ENCODE assay signal across 30 cellular contexts in the genomic region with DNA sequence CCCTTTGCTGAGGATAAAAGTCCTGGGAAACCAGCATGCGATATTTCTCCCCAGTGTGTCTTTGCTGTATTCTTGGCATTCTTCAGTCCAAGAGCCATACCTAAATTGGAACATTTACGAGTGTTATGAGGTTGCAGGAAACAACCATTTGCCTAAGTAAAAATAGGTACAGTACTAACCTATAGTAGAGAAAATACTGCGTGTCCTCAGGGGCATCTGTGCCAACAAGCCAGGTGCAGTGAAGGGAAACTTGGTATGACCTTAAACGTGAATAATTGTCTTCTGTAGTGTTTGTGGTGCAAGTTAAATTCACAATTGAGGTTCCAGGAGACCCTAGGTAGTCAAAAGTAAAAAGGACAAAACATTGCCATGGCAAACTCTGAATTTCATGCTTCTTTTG. TPM values are rescaled to one million over a fixed set of nuclear protein-coding genes. Genes with fewer than 3 reads are reported as not detected.
DNase-seq lines count a peak whose midpoint lies in the region; ATAC-seq, FAIRE-seq and TF ChIP-seq lines count a peak whose summit lies in the region.
"Had no signal": no experiment of that assay in that cellular context is flagged by ENCODE, and none has a peak within 500 bp of the region (broad histone marks: within the 10 kb centered on the region; RNA-seq: fewer than 3 reads in every experiment).

No MANE protein-coding gene starts in this region.

- H3K4me1 ChIP-seq in MM.1S (ENCODE audit: low read length) (peaks cover 29% of the 10 kb centered on the region), kidney (ENCODE audit: control insufficient read depth in 1 of 2, insufficient read depth in 1 of 2, low read depth in 1 of 2, low read length in 2 of 2) (no peaks in the 10 kb centered on the region)
- H3K4me1 ChIP-seq: SJSA1 had no signal

- H3K79me2 ChIP-seq in MM.1S (ENCODE audit: low read length), result no peaks in the 10 kb centered on the region

- H3K27ac ChIP-seq in MM.1S (ENCODE audit: low read length) (peak overlapping the region; percentile 73), kidney (ENCODE audit: low read depth in 2 of 2, low read length in 2 of 2) (no peak overlapping the region)
- H3K27ac ChIP-seq: HL-60, KMS-11, PC-9, SJSA1 had no signal

- H3K9me2 ChIP-seq in MM.1S (replicated peaks; ENCODE audit: insufficient read depth, low read length), result no peaks in the 10 kb centered on the region

- no peaks in the 10 kb centered on the region for H3K4me1 Mint-ChIP-seq in neural crest cell
- H3K4me1 Mint-ChIP-seq: T-cell had no signal

- ATAC-seq in GM18520 (IDR thresholded peaks at IDR 0.05; ENCODE audit: unreplicated experiment) (peak; percentile 55), HG02623 (IDR thresholded peaks at IDR 0.05; ENCODE audit: unreplicated experiment) (peak; percentile 32), HG03135 (IDR thresholded peaks at IDR 0.05; ENCODE audit: unreplicated experiment) (no peak)
- ATAC-seq: T-cell had no signal

- no peaks in the 10 kb centered on the region for H3K36me3 ChIP-seq in MM.1S (replicated peaks; ENCODE audit: insufficient read depth, low read length)
- no peaks in the 10 kb centered on the region for H3K36me3 ChIP-seq in kidney (ENCODE audit: control insufficient read depth in 1 of 2, insufficient read depth in 2 of 2, low read length in 2 of 2)
- no peaks in the 10 kb centered on the region for H3K36me3 ChIP-seq in H7 (replicated peaks; ENCODE audit: control insufficient read depth, insufficient read depth, low read length)
- H3K36me3 ChIP-seq: SJSA1 had no signal

- CTCF ChIA-PET in GM10248 (lab: Yijun Ruan, JAX), result interaction anchor here (1.6 kb wide), 2 partner anchors 10 to 20 kb away, joined by 3 to 5 read pairs; no protein-coding TSS in a partner anchor

- peaks cover 4% of the 10 kb centered on the region for H3K27me3 Mint-ChIP-seq in neural crest cell (ENCODE audit: low read depth)

- H3K27ac Mint-ChIP-seq in neural crest cell (ENCODE audit: unreplicated experiment), result peak overlapping the region; percentile 9
- H3K27ac Mint-ChIP-seq: T-cell had no signal

- no peak for FAIRE-seq in kidney (lab: Jason Lieb, UNC)

- H3K9ac ChIP-seq in MM.1S (ENCODE audit: low read length) (peak overlapping the region; percentile 8; the same call in 1 of the 2 replicates), kidney (ENCODE audit: low read length in 2 of 2) (no peak overlapping the region)
- H3K9ac ChIP-seq: KMS-11 had no signal

- H3K27me3 ChIP-seq in MM.1S (replicated peaks; ENCODE audit: insufficient read depth, low read length) (no peaks in the 10 kb centered on the region), H7 (ENCODE audit: control insufficient read depth, insufficient read depth, low read length) (no peaks in the 10 kb centered on the region)
- H3K27me3 ChIP-seq: SJSA1 had no signal

- POLR2A ChIA-PET in GM10248 (lab: Yijun Ruan, JAX), result no interaction called here

- H3K4me3 ChIP-seq in MM.1S (ENCODE audit: low read length), result peak overlapping the region; percentile 34; the same call in 1 of the 2 replicates
- H3K4me3 ChIP-seq in kidney (ENCODE audit: low read length in 2 of 2), result no peak overlapping the region
- no peak overlapping the region for H3K4me3 ChIP-seq in H7 (ENCODE audit: insufficient read depth, low read depth, low read length)
- H3K4me3 ChIP-seq: PC-9, SJSA1 had no signal

- peaks cover 22% of the 10 kb centered on the region for H3F3A ChIP-seq in MM.1S (ENCODE audit: insufficient read depth, low read length)

- no peaks in the 10 kb centered on the region for H3K36me3 Mint-ChIP-seq in neural crest cell (ENCODE audit: low read depth)
- H3K36me3 Mint-ChIP-seq: T-cell had no signal

- H3K4me2 ChIP-seq in MM.1S (ENCODE audit: low read depth, low read length), result peak overlapping the region; percentile 55
- H3K4me2 ChIP-seq: KMS-11, PC-9 had no signal

- no peak for TF ChIP-seq CTCF in MM.1S (IDR thresholded peaks at IDR 0.05; ENCODE audit: low read length)
- no peak for TF ChIP-seq CTCF in neural crest cell (conservative IDR thresholded peaks at IDR 0.05)
- TF ChIP-seq CTCF in kidney (IDR thresholded peaks at IDR 0.05; ENCODE audit: borderline replicate concordance, extremely low read depth, insufficient read depth), result no peak
- TF ChIP-seq CTCF in GM10248 (IDR thresholded peaks at IDR 0.05; ENCODE audit: control extremely low read depth, extremely low read depth, low read depth, missing control alignments), result no peak

- H4K20me1 ChIP-seq in MM.1S (ENCODE audit: insufficient read depth, low read length), result no peaks in the 10 kb centered on the region

- no peaks in the 10 kb centered on the region for H3K9me3 ChIP-seq in MM.1S (replicated peaks; ENCODE audit: insufficient read depth, low read length)
- H3K9me3 ChIP-seq in kidney (ENCODE audit: control insufficient read depth in 1 of 2, low read length in 2 of 2), result no peaks in the 10 kb centered on the region
- H3K9me3 ChIP-seq: SJSA1 had no signal

- H3K9me3 Mint-ChIP-seq in neural crest cell, result no peaks in the 10 kb centered on the region
- H3K9me3 Mint-ChIP-seq: IgD-negative memory B cell, T-cell had no signal

- peak overlapping the region; percentile 56 for H2AFZ ChIP-seq in MM.1S (ENCODE audit: low read length)
- H2AFZ ChIP-seq: PC-9 had no signal

- intact Hi-C loops in kidney (cut with DNase I), result no loop called here

- DNase-seq in MM.1S (peak; percentile 46), neural crest cell (ENCODE audit: low read depth, low spot score) (no peak), kidney (no peak), GM10248 (ENCODE audit: extremely low spot score) (no peak), H7 (no peak)
- DNase-seq: 8988T, ACHN, Calu3, DMS79 treated with DMSO at 0.1 percent for 48 hours, GF-D8, GOT3, HCEC 1CT, NCI-H1092 treated with DMSO at 0.1 percent for 48 hours, NCI-H1436 treated with DMSO at 0.1 percent for 48 hours, NCI-H187 treated with DMSO at 0.1 percent for 48 hours, NCI-H2171 treated with DMSO at 0.1 percent for 48 hours, NCI-H524, NCI-H748 treated with DMSO at 0.1 percent for 48 hours, PC-9, Right ventricle myocardium superior, T-cell had no signal

- no peak overlapping the region for H3K4me3 Mint-ChIP-seq in neural crest cell
- H3K4me3 Mint-ChIP-seq: T-cell had no signal

RNA-seq across cellular contexts. Expression of gene IL5RA, which starts 12.2 kb away (rescaled TPM):
- total RNA-seq in neural crest cell, result not detected in 2 replicates
- 1.1 TPM for total RNA-seq in kidney
- 0.22 TPM for polyA plus RNA-seq in kidney (ENCODE audit: insufficient read depth, low read depth, low replicate concordance)
- not detected in 2 replicates for total RNA-seq in H7 (2014; rRNA removed; shearing (Covaris generic))
- total RNA-seq: Calu3, PC-9, RPMI7951, SJSA1 had no signal
- polyA plus RNA-seq: BJ had no signal

RNA-seq across cellular contexts. Expression of gene TRNT1, which starts 28.8 kb away (rescaled TPM):
- total RNA-seq in neural crest cell (30.6 and 32.6 TPM in 2 replicates), kidney (27.3 TPM)
- 17.5 TPM for polyA plus RNA-seq in kidney (ENCODE audit: insufficient read depth, low read depth, low replicate concordance)
- 14.3 and 14.7 TPM in 2 replicates for total RNA-seq in H7 (2014; rRNA removed; shearing (Covaris generic))
